In genomic region chr3:116000315-116000714, GRCh38 we compare ENCODE assay signal across 8 cellular contexts.
DNase-seq lines count a peak whose midpoint lies in the region; ATAC-seq and TF ChIP-seq lines count a peak whose summit lies in the region.

No MANE protein-coding gene starts in this region.

- H3K36me3 ChIP-seq in smooth muscle cell (ENCODE audit: low read depth) (no peaks in the 10 kb centered on the region), right atrium auricular region (no peaks in the 10 kb centered on the region)

- peak; percentile 13 for DNase-seq in 8988T
- DNase-seq in amniotic stem cell (lab: John Stamatoyannopoulos, UW) = peak; percentile 66
- DNase-seq in smooth muscle cell (lab: John Stamatoyannopoulos, UW; ENCODE audit: unreplicated experiment) = no peak
- no peak for DNase-seq in NCI-H1436 (lab: John Stamatoyannopoulos, UW)
- DNase-seq in right atrium auricular region (ENCODE audit: low spot score) = no peak
- DNase-seq in stimulated activated CD4-positive, alpha-beta T cell treated with anti-CD3 and anti-CD28 coated beads, Interleukin-1b, Interleukin-23, amount 100 ng/mL, for 48 hours = no peak

- H3K4me2 ChIP-seq in smooth muscle cell = peak overlapping the region; percentile 36

- H3K27me3 ChIP-seq in smooth muscle cell (ENCODE audit: low read depth) (no peaks in the 10 kb centered on the region), right atrium auricular region (no peaks in the 10 kb centered on the region)

- H3K4me3 ChIP-seq in smooth muscle cell (no peak overlapping the region), right atrium auricular region (no peak overlapping the region)

- TF ChIP-seq CTCF in smooth muscle cell (IDR thresholded peaks at IDR 0.05; ENCODE audit: borderline replicate concordance, insufficient read depth, poor library complexity, severe bottlenecking) (no peak), right atrium auricular region (IDR thresholded peaks at IDR 0.05) (no peak)

- H3K9me3 ChIP-seq in smooth muscle cell (replicated peaks; ENCODE audit: low read depth) = no peaks in the 10 kb centered on the region
- H3K9me3 ChIP-seq in right atrium auricular region = no peaks in the 10 kb centered on the region

- peak; percentile 79 for ATAC-seq in GM19035 (IDR thresholded peaks at IDR 0.05; ENCODE audit: unreplicated experiment)
- peak; percentile 82 for ATAC-seq in HG03159 (IDR thresholded peaks at IDR 0.05; ENCODE audit: unreplicated experiment)

- WGBS in smooth muscle cell (ENCODE audit: low lambda C conversion rate) = 41% methylated on average over 3 of the region's 3 CpGs

- H3F3A ChIP-seq in smooth muscle cell (ENCODE audit: low read depth) = no peaks in the 10 kb centered on the region

- no peaks in the 10 kb centered on the region for H4K20me1 ChIP-seq in smooth muscle cell (ENCODE audit: low read depth)

- peak overlapping the region; percentile 53 for H3K27ac ChIP-seq in smooth muscle cell (ENCODE audit: low read depth)
- H3K27ac ChIP-seq in right atrium auricular region = no peak overlapping the region

- H3K4me1 ChIP-seq in smooth muscle cell (ENCODE audit: low read depth) (peaks cover 3% of the 10 kb centered on the region), right atrium auricular region (peaks cover 0 to 3% of the 10 kb centered on the region in 2 donors)

- no peaks in the 10 kb centered on the region for H3K79me2 ChIP-seq in smooth muscle cell (ENCODE audit: low read depth)

- H2AFZ ChIP-seq in smooth muscle cell (ENCODE audit: low read depth) = no peak overlapping the region

- peak overlapping the region; percentile 25 for H3K9ac ChIP-seq in smooth muscle cell (ENCODE audit: low read depth)

Comparison
In these comparisons a context has a peak if more than half of its experiments do, and no peak if none do; other contexts are left out.
1. DNase-seq: peak in 8988T (single experiment) and amniotic stem cell (single experiment); none in smooth muscle cell (single experiment), NCI-H1436 (single experiment), right atrium auricular region (single experiment) and stimulated activated CD4-positive, alpha-beta T cell treated with anti-CD3 and anti-CD28 coated beads, Interleukin-1b, Interleukin-23, amount 100 ng/mL, for 48 hours (single experiment).